In the genomic region with DNA sequence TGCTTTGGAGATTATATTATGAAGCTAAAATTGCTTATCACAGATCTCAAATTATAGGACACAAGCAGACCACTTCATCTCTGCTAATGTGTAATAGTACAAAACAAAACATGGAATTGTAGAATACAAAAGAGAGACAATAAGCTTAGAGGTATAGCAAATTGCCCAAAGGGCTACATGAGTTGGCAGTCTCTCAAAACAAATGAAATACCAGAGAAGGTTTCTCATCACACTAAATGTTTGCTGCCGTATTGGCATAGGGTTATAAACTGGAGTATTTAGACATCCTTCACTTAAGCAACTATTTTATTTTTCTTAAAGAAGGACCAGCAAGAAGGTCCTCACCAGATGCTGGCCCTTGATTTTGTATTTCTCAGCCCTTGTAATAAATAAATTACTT, we compare ENCODE assay signal across 26 cellular contexts. TPM values are rescaled to one million over a fixed set of nuclear protein-coding genes. Genes with fewer than 3 reads are reported as not detected.
"Had no signal": no experiment of that assay in that cellular context is flagged by ENCODE, and none has a peak within 500 bp of the region (broad histone marks: within the 10 kb centered on the region; RNA-seq: fewer than 3 reads in every experiment).

No MANE protein-coding gene starts in this region.

- FAIRE-seq: HTR-8/SVneo, K562 had no signal

- H3K27ac ChIP-seq: HL-60, KMS-11, RWPE1, SJCRH30 had no signal

- H3K27me3 ChIP-seq: SJCRH30 had no signal

- H3K4me3 ChIP-seq: K562, SJCRH30 had no signal

- H3K36me3 ChIP-seq: SJCRH30 had no signal

- ATAC-seq: K562, Panc1, PC-3, Right ventricle myocardium inferior had no signal

- H3K9me3 ChIP-seq: SJCRH30 had no signal

- DNase-seq: Kasumi-1; MV-4-11; NCI-H1048; NCI-H1105; NCI-H1417; NCI-H1436 treated with DMSO at 0.1 percent for 48 hours; NCI-H1694; NCI-H187 treated with DMSO at 0.1 percent for 48 hours; NCI-H2029 treated with DMSO at 0.1 percent for 48 hours; NCI-H2171 treated with DMSO at 0.1 percent for 48 hours; NCI-H524; NCI-H526 treated with DMSO at 0.1 percent for 48 hours; NCI-H748 treated with DMSO at 0.1 percent for 48 hours; NK-92 treated with Interleukin-12 subunit alpha and Interleukin-12 subunit beta, amount 100 ng/mL, for 24 hours; PC-3; SHP77 treated with DMSO at 0.1 percent for 48 hours; SJCRH30 had no signal

RNA-seq across cellular contexts. Expression of gene EYA4, which starts 5.9 kb away (rescaled TPM):
- total RNA-seq: MCF 10A, OCI-LY7 had no signal
